8 cellular contexts compared by ENCODE assay signal in the genomic region with DNA sequence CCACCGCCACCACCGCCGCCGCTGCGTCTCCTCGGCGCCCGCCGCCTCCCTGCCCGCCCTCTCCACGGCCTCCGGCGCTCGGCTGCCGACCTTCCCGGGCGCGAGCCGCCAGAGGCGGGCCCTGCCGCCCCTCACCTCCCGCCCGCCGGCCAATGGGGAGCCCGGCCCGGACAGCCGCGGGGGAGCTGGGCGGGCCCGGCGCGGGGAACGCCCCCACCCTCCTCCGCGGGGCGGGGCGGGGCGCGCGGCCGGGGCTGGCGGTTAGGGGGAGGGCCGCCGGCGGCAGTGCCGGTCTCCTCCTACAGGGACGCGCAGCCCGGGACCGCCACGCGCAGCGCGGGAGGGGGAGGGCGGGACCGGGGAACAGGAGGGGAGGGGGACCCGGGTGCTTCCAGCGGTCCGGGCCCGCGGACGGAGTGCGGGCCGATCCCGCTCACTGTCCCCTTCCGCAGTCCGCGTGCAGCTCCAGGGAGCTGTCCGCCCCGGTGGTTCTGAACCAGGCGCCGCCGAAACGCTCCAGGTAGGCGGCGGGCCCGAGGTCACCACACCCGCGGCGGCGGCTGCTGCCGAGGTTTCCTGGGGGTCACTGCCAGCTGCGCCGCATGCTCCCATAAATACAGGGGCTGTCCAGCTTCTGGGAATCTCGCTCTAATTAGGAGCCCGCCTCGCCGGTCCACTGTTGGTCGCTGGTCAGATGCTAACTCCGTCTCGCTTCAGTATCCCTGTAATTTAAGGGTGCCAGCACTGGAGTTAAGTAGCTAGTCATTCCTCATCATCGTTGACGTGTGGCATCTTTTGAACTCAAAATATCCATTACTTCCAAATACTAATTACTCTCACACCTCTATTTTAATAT. TPM values are rescaled to one million over a fixed set of nuclear protein-coding genes. Genes with fewer than 3 reads are reported as not detected.
DNase-seq lines count a peak whose midpoint lies in the region; ATAC-seq and TF ChIP-seq lines count a peak whose summit lies in the region.

A gene with protein sequence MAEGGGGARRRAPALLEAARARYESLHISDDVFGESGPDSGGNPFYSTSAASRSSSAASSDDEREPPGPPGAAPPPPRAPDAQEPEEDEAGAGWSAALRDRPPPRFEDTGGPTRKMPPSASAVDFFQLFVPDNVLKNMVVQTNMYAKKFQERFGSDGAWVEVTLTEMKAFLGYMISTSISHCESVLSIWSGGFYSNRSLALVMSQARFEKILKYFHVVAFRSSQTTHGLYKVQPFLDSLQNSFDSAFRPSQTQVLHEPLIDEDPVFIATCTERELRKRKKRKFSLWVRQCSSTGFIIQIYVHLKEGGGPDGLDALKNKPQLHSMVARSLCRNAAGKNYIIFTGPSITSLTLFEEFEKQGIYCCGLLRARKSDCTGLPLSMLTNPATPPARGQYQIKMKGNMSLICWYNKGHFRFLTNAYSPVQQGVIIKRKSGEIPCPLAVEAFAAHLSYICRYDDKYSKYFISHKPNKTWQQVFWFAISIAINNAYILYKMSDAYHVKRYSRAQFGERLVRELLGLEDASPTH (minus strand): TSS at position 87 of the 856 bp plus-strand sequence. CDS start 404 bp downstream, outside the sequence.

- H3K4me3 Mint-ChIP-seq in HFFc6 = peak within 1 kb of the TSS; percentile 53

- peaks cover 6% of the 10 kb centered on the region; the same call in 1 of the 2 replicates for H3K4me1 Mint-ChIP-seq in HFFc6 (ENCODE audit: low read depth)

- peak; percentile 32 for TF ChIP-seq POLR2A in NB4 (IDR thresholded peaks at IDR 0.05; ENCODE audit: extremely low read depth, insufficient read length)

- peaks cover 17% of the 10 kb centered on the region for H3K9me3 Mint-ChIP-seq in HFFc6

- H3K27me3 ChIP-seq in GM06990 (replicated peaks; ENCODE audit: control insufficient read depth, insufficient read depth, low read length) = peaks cover 5% of the 10 kb centered on the region

- H3K36me3 Mint-ChIP-seq in HFFc6 (ENCODE audit: low read depth) = peaks cover 5% of the 10 kb centered on the region; the same call in 1 of the 2 replicates

- TF ChIP-seq CTCF in GM06990 (IDR thresholded peaks at IDR 0.05; ENCODE audit: insufficient read depth, low read length, poor library complexity, severe bottlenecking) = no peak
- TF ChIP-seq CTCF in HFFc6 (IDR thresholded peaks at IDR 0.05) = no peak
- TF ChIP-seq CTCF in NB4 (IDR thresholded peaks at IDR 0.05; ENCODE audit: low read depth, low read length) = no peak
- TF ChIP-seq CTCF in retinal pigment epithelial cell (conservative IDR thresholded peaks at IDR 0.05; ENCODE audit: low read depth, low read length) = no peak

- peak within 1 kb of the TSS; percentile 45 for H3K4me3 ChIP-seq in GM06990 (replicated peaks; ENCODE audit: low read depth, low read length)
- peak within 1 kb of the TSS; percentile 68 for H3K4me3 ChIP-seq in NB4 (ENCODE audit: low read depth, low read length)
- peak within 1 kb of the TSS; percentile 31 for H3K4me3 ChIP-seq in retinal pigment epithelial cell (ENCODE audit: low read length)

- no peak for ATAC-seq in GM18870 (IDR thresholded peaks at IDR 0.05; ENCODE audit: unreplicated experiment)

- peak; percentile 56 for DNase-seq in GM06990 (ENCODE audit: extremely low read depth, insufficient read length)
- DNase-seq in HFFc6 = no peak
- DNase-seq in NB4 (ENCODE audit: low read depth) = peak; percentile 86
- DNase-seq in T follicular helper cell (ENCODE audit: low read depth) = peak; percentile 6
- peak in 55 of 58 donors; percentile 32 to 92 (median 80) for DNase-seq in anterior cingulate cortex (lab: John Stamatoyannopoulos, UW)
- peak; percentile 63 for DNase-seq in hepatic stellate cell (ENCODE audit: low spot score)
- DNase-seq in retinal pigment epithelial cell (ENCODE audit: low read depth) = peak; percentile 13

- H3K36me3 ChIP-seq in GM06990 (ENCODE audit: control insufficient read depth, insufficient read depth, low read length) = no peaks in the 10 kb centered on the region

- H3K27me3 Mint-ChIP-seq in HFFc6 (ENCODE audit: insufficient read depth) = peaks cover 17% of the 10 kb centered on the region

- no peak within 1 kb of the TSS for H3K27ac Mint-ChIP-seq in HFFc6

RNA-seq across cellular contexts. Expression of the gene that starts here (rescaled TPM):
- under 1 TPM in 1 of 6 experiments, not detected in 5; 0.05 TPM for total RNA-seq in HFFc6 (2021; fragmentation: NEBNext Ultra II Directional; extraction: Animal tissue kit (Norgen Biotek cat#: 25700))
